In the genomic region with DNA sequence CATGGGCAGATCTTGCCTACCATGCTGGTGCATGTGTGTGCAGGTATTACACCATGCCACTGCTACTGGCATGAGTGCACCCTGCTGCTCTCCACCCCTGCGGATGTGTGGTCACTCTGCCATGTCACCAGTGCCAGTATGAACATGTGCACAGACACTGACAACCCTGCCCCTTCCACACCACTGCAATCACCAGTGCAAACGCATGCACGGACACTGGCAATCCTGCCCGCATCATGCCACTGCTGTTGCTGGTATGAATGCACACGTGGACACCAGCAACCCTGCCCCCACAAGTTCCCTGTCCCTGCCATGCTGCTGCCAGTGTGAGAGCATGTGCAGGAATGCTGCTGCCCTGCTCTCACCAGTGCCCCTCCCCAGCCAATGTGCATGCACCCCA, we compare ENCODE assay signal across 17 cellular contexts. TPM values are rescaled to one million over a fixed set of nuclear protein-coding genes. Genes with fewer than 3 reads are reported as not detected.
DNase-seq lines count a peak whose midpoint lies in the region; ATAC-seq and TF ChIP-seq lines count a peak whose summit lies in the region.
"Had no signal": no experiment of that assay in that cellular context is flagged by ENCODE, and none has a peak within 500 bp of the region (broad histone marks: within the 10 kb centered on the region; RNA-seq: fewer than 3 reads in every experiment).

No MANE protein-coding gene starts in this region.

- H3K27ac Mint-ChIP-seq in T-helper 17 cell (no peak overlapping the region), endothelial cell (ENCODE audit: unreplicated experiment) (peak overlapping the region; percentile 17)
- H3K27ac Mint-ChIP-seq: CD14-positive monocyte; CD8-positive, alpha-beta T cell; HFFc6 had no signal

- no peak overlapping the region for H3K4ac ChIP-seq in trophoblast cell (ENCODE audit: low read depth, low read length)

- WGBS in trophoblast cell (ENCODE audit: extremely low coverage, insufficient coverage, insufficient read length), result no CpG with 5 or more reads among the region's 5 CpGs

- H3K36me3 Mint-ChIP-seq in T-helper 17 cell (ENCODE audit: low read depth) (no peaks in the 10 kb centered on the region), endothelial cell (ENCODE audit: low read depth, unreplicated experiment) (peaks cover 11% of the 10 kb centered on the region)
- H3K36me3 Mint-ChIP-seq: CD14-positive monocyte; CD8-positive, alpha-beta T cell had no signal

- H3K79me2 ChIP-seq in trophoblast cell (ENCODE audit: control insufficient read depth, insufficient read depth, low read length, poor library complexity), result no peaks in the 10 kb centered on the region

- no peaks in the 10 kb centered on the region for H3K27me3 ChIP-seq in trophoblast cell (ENCODE audit: insufficient read depth, low read length)

- H3K4me3 Mint-ChIP-seq in T-helper 17 cell (peak overlapping the region; percentile 5), endothelial cell (ENCODE audit: unreplicated experiment) (no peak overlapping the region)
- H3K4me3 Mint-ChIP-seq: CD14-positive monocyte; CD8-positive, alpha-beta T cell; HFFc6 had no signal

- no peak overlapping the region for H2BK120ac ChIP-seq in trophoblast cell (ENCODE audit: insufficient read depth, low read length, poor library complexity)

- no peak overlapping the region for H3K18ac ChIP-seq in trophoblast cell (ENCODE audit: low read length)

- no peak overlapping the region for H3K27ac ChIP-seq in trophoblast cell (ENCODE audit: low read depth, low read length)
- H3K27ac ChIP-seq: A549 had no signal

- no peaks in the 10 kb centered on the region for H3K9me3 ChIP-seq in T-helper 17 cell (ENCODE audit: control insufficient read depth, low read length, poor library complexity, severe bottlenecking)
- peaks cover 20% of the 10 kb centered on the region for H3K9me3 ChIP-seq in trophoblast cell (ENCODE audit: insufficient read depth, low read depth, low read length)

- H3K4me2 ChIP-seq in trophoblast cell (ENCODE audit: low read length), result no peak overlapping the region
- H3K4me2 ChIP-seq: A549 had no signal

- ATAC-seq in T-helper 17 cell, result no peak
- ATAC-seq in HG03469 (IDR thresholded peaks at IDR 0.05; ENCODE audit: unreplicated experiment), result no peak
- ATAC-seq: A549; CD8-positive, alpha-beta T cell had no signal

- H3K4me1 Mint-ChIP-seq in T-helper 17 cell, result no peaks in the 10 kb centered on the region
- H3K4me1 Mint-ChIP-seq in endothelial cell (ENCODE audit: unreplicated experiment), result no peaks in the 10 kb centered on the region
- H3K4me1 Mint-ChIP-seq: CD14-positive monocyte had no signal

- no peaks in the 10 kb centered on the region for H3K9me3 Mint-ChIP-seq in endothelial cell (ENCODE audit: unreplicated experiment)

- H3K36me3 ChIP-seq in trophoblast cell (ENCODE audit: control insufficient read depth in 1 of 2, insufficient read depth in 2 of 2, low read length in 2 of 2), result no peaks in the 10 kb centered on the region

- H4K12ac ChIP-seq in trophoblast cell (ENCODE audit: low read depth, low read length), result no peak overlapping the region

- no peak for TF ChIP-seq CTCF in endothelial cell (IDR thresholded peaks at IDR 0.05; ENCODE audit: unreplicated experiment)

- H2BK5ac ChIP-seq in trophoblast cell (ENCODE audit: low read depth, low read length, poor library complexity), result no peak overlapping the region

- H3K4me3 ChIP-seq in trophoblast cell (ENCODE audit: low read depth, low read length), result peak overlapping the region; percentile 54
- H3K4me3 ChIP-seq: A549 had no signal

- no peak overlapping the region for H3K9ac ChIP-seq in trophoblast cell (ENCODE audit: low read length)

- no peak overlapping the region for H3K14ac ChIP-seq in trophoblast cell (ENCODE audit: low read length)

- no peak overlapping the region for H2BK12ac ChIP-seq in trophoblast cell (ENCODE audit: low read length)

- no peaks in the 10 kb centered on the region for H3K79me1 ChIP-seq in trophoblast cell (ENCODE audit: low read length)

- no peak overlapping the region for H4K91ac ChIP-seq in trophoblast cell (ENCODE audit: low read depth, low read length)

- H3K4me1 ChIP-seq in trophoblast cell (ENCODE audit: control insufficient read depth in 1 of 2, insufficient read depth in 2 of 2, low read length in 2 of 2), result no peaks in the 10 kb centered on the region
- H3K4me1 ChIP-seq: A549 had no signal

- H4K8ac ChIP-seq in trophoblast cell (ENCODE audit: low read depth, low read length), result no peak overlapping the region

- no peak overlapping the region for H2AFZ ChIP-seq in trophoblast cell (ENCODE audit: insufficient read depth, low read length, poor library complexity)

- no peak overlapping the region for H2AK5ac ChIP-seq in trophoblast cell (ENCODE audit: low read length)

- peak overlapping the region; percentile 86 for H3K23ac ChIP-seq in trophoblast cell (ENCODE audit: low read length)

- peaks cover 8% of the 10 kb centered on the region for H3K27me3 Mint-ChIP-seq in T-helper 17 cell
- H3K27me3 Mint-ChIP-seq in endothelial cell (ENCODE audit: unreplicated experiment), result peaks cover 3% of the 10 kb centered on the region

- DNase-seq in T-helper 17 cell, result no peak
- DNase-seq in endothelial cell (ENCODE audit: low spot score), result no peak
- no peak for DNase-seq in trophoblast cell
- no peak for DNase-seq in AG20443 (ENCODE audit: low spot score)
- no peak for DNase-seq in NCI-H748 (lab: John Stamatoyannopoulos, UW; ENCODE audit: unreplicated experiment)
- DNase-seq in activated effector memory CD4-positive, alpha-beta T cell treated with anti-CD3 and anti-CD28 coated beads, Interleukin-2, amount 50 U/mL, for 16 hours, result no peak
- DNase-seq: CD8-positive, alpha-beta T cell; COR-L47; DMS153; DND-41; GDM1; GOT3; HCEC 1CT; HFFc6 had no signal

RNA-seq across cellular contexts. Expression of gene TUBGCP5, which starts 24.8 kb away (rescaled TPM):
- 10 to 100 TPM; 21.1 to 22.3 TPM for total RNA-seq in T-helper 17 cell
- 15.7 TPM for total RNA-seq in endothelial cell (ENCODE audit: unreplicated experiment)
- polyA plus RNA-seq in trophoblast cell (2013), result 9.0 and 9.2 TPM in 2 replicates
